Comparison of ENCODE assay signal across 8 cellular contexts in the genomic region with DNA sequence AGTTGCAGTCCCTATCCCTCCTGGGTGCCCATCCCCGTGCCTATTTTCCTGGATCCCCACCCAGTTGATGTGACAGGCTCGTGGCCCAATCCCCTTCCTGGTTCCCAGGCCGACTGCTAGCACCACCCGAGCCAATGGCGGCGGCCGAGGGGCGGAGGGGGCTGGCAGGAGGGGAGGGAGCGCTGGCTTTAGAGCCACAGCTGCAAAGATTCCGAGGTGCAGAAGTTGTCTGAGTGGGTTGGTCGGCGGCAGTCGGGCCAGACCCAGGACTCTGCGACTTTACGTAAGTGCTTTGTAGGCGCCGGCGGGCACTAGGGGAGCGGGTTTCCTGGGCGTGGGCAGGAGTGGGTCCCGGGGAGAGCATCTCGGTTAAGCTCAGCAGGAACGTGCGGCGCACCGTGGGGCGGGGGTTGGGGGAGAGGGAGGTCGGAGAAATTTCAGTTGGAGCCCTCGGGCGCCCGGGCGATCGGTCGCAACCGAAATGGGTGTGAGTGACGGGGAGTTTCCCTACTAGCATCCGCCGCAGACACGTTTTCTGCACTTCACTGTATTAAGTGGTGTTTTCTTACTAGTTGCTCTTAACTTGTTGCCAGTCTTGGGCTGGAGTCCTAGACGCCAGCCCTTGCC. TPM values are rescaled to one million over a fixed set of nuclear protein-coding genes. Genes with fewer than 3 reads are reported as not detected.
DNase-seq lines count a peak whose midpoint lies in the region; ATAC-seq and TF ChIP-seq lines count a peak whose summit lies in the region.

A gene with protein sequence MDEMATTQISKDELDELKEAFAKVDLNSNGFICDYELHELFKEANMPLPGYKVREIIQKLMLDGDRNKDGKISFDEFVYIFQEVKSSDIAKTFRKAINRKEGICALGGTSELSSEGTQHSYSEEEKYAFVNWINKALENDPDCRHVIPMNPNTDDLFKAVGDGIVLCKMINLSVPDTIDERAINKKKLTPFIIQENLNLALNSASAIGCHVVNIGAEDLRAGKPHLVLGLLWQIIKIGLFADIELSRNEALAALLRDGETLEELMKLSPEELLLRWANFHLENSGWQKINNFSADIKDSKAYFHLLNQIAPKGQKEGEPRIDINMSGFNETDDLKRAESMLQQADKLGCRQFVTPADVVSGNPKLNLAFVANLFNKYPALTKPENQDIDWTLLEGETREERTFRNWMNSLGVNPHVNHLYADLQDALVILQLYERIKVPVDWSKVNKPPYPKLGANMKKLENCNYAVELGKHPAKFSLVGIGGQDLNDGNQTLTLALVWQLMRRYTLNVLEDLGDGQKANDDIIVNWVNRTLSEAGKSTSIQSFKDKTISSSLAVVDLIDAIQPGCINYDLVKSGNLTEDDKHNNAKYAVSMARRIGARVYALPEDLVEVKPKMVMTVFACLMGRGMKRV (plus strand): TSS at position 197 of the 627 bp plus-strand sequence. CDS start 49,077 bp downstream, outside the sequence.

- TF ChIP-seq EP300 in gastroesophageal sphincter (IDR thresholded peaks at IDR 0.05), result no peak

- peak; percentile 54 to 65 for TF ChIP-seq POLR2A in gastroesophageal sphincter (IDR thresholded peaks at IDR 0.05)

- peak within 1 kb of the TSS; percentile 89 to 92 (median 90) for H3K27ac ChIP-seq in gastroesophageal sphincter

- H3K36me3 ChIP-seq in gastroesophageal sphincter, result no peaks in the 10 kb centered on the region

- no peaks in the 10 kb centered on the region for H3K9me3 ChIP-seq in gastroesophageal sphincter

- TF ChIP-seq CTCF in gastroesophageal sphincter (IDR thresholded peaks at IDR 0.05), result no peak

- H3K4me3 Mint-ChIP-seq in activated T-helper 17 cell treated with anti-CD3 and anti-CD28 coated beads, Interleukin-2, amount 50 U/mL, for 72 hours, result peak within 1 kb of the TSS; percentile 4
- H3K4me3 Mint-ChIP-seq in natural killer cell treated with Interleukin-12 subunit alpha and Interleukin-12 subunit beta and Interleukin-15 and Interleukin-18, amount 100 ng/mL, for 72 hours, result no peak within 1 kb of the TSS

- DNase-seq in DMS53 (lab: John Stamatoyannopoulos, UW) (peak; percentile 89), NCI-H128 (lab: John Stamatoyannopoulos, UW; ENCODE audit: unreplicated experiment) (peak; percentile 2), NOMO-1 treated with dmso at 0.1 percent for 144 hours (lab: John Stamatoyannopoulos, UW; ENCODE audit: unreplicated experiment) (no peak)
- DNase-seq in natural killer cell treated with Interleukin-12 subunit alpha and Interleukin-12 subunit beta and Interleukin-15 and Interleukin-18, amount 100 ng/mL, for 72 hours (ENCODE audit: low spot score), result peak; percentile 63

- peak within 1 kb of the TSS; percentile 66 to 99 for H3K4me3 ChIP-seq in gastroesophageal sphincter

- H3K9me3 Mint-ChIP-seq in activated T-helper 17 cell treated with anti-CD3 and anti-CD28 coated beads, Interleukin-2, amount 50 U/mL, for 72 hours, result no peaks in the 10 kb centered on the region
- no peaks in the 10 kb centered on the region for H3K9me3 Mint-ChIP-seq in natural killer cell treated with Interleukin-12 subunit alpha and Interleukin-12 subunit beta and Interleukin-15 and Interleukin-18, amount 100 ng/mL, for 72 hours

- peaks cover 0 to 22% (median 0%) of the 10 kb centered on the region in 3 donors for H3K4me1 ChIP-seq in gastroesophageal sphincter

- H3K36me3 Mint-ChIP-seq in activated T-helper 17 cell treated with anti-CD3 and anti-CD28 coated beads, Interleukin-2, amount 50 U/mL, for 72 hours (ENCODE audit: low read depth), result no peaks in the 10 kb centered on the region
- no peaks in the 10 kb centered on the region for H3K36me3 Mint-ChIP-seq in natural killer cell treated with Interleukin-12 subunit alpha and Interleukin-12 subunit beta and Interleukin-15 and Interleukin-18, amount 100 ng/mL, for 72 hours

- H3K27me3 ChIP-seq in gastroesophageal sphincter, result no peaks in the 10 kb centered on the region

- peaks cover 4% of the 10 kb centered on the region for H3K27me3 Mint-ChIP-seq in activated T-helper 17 cell treated with anti-CD3 and anti-CD28 coated beads, Interleukin-2, amount 50 U/mL, for 72 hours
- peaks cover 6 to 37% of the 10 kb centered on the region in 2 donors for H3K27me3 Mint-ChIP-seq in natural killer cell treated with Interleukin-12 subunit alpha and Interleukin-12 subunit beta and Interleukin-15 and Interleukin-18, amount 100 ng/mL, for 72 hours

- no peaks in the 10 kb centered on the region for H3K4me1 Mint-ChIP-seq in activated T-helper 17 cell treated with anti-CD3 and anti-CD28 coated beads, Interleukin-2, amount 50 U/mL, for 72 hours
- peaks cover 0 to 3% of the 10 kb centered on the region in 2 donors for H3K4me1 Mint-ChIP-seq in natural killer cell treated with Interleukin-12 subunit alpha and Interleukin-12 subunit beta and Interleukin-15 and Interleukin-18, amount 100 ng/mL, for 72 hours (ENCODE audit: low read depth in 2 of 2)

- ATAC-seq in GM21737 (IDR thresholded peaks at IDR 0.05; ENCODE audit: unreplicated experiment) (peak; percentile 58), gastroesophageal sphincter (peak; percentile 88), HG02840 (IDR thresholded peaks at IDR 0.05; ENCODE audit: low FRiP score, unreplicated experiment) (no peak)
- peak; percentile 28 for ATAC-seq in activated T-helper 17 cell treated with anti-CD3 and anti-CD28 coated beads, Interleukin-2, amount 50 U/mL, for 72 hours (replicated peaks)
- peak; percentile 38 to 76 for ATAC-seq in natural killer cell treated with Interleukin-12 subunit alpha and Interleukin-12 subunit beta and Interleukin-15 and Interleukin-18, amount 100 ng/mL, for 72 hours

- H3K27ac Mint-ChIP-seq in activated T-helper 17 cell treated with anti-CD3 and anti-CD28 coated beads, Interleukin-2, amount 50 U/mL, for 72 hours, result no peak within 1 kb of the TSS
- no peak within 1 kb of the TSS for H3K27ac Mint-ChIP-seq in natural killer cell treated with Interleukin-12 subunit alpha and Interleukin-12 subunit beta and Interleukin-15 and Interleukin-18, amount 100 ng/mL, for 72 hours

- WGBS in gastroesophageal sphincter (ENCODE audit: low coverage in 1 of 2), 2 donors, result 0% methylated on average over 1 of the region's 40 CpGs; no CpG with 5 or more reads in 1 of the 2 donors

RNA-seq across cellular contexts. Expression of the gene that starts here (rescaled TPM):
- total RNA-seq in activated T-helper 17 cell treated with anti-CD3 and anti-CD28 coated beads, Interleukin-2, amount 50 U/mL, for 72 hours, result under 1 TPM in 1 of 2 donors, not detected in 1; 0.65 TPM
- 100 to 1,000 TPM in 3 of 4 donors, 10 to 100 TPM in 1; 83.5 to 134 (median 114) TPM for total RNA-seq in gastroesophageal sphincter
- total RNA-seq in natural killer cell treated with Interleukin-12 subunit alpha and Interleukin-12 subunit beta and Interleukin-15 and Interleukin-18, amount 100 ng/mL, for 72 hours, result under 1 TPM; 0.61 to 0.74 TPM

Comparison
In these comparisons a context has a peak if more than half of its experiments do, and no peak if none do; other contexts are left out.
1. RNA of the gene that starts here (total RNA-seq): 83.5 to 134 TPM in gastroesophageal sphincter; 0.61 to 0.74 TPM in natural killer cell treated with Interleukin-12 subunit alpha and Interleukin-12 subunit beta and Interleukin-15 and Interleukin-18, amount 100 ng/mL, for 72 hours and 0.65 TPM in activated T-helper 17 cell treated with anti-CD3 and anti-CD28 coated beads, Interleukin-2, amount 50 U/mL, for 72 hours; every median in the first group is over 10 times any median in the second.
2. Peak in ATAC-seq in activated T-helper 17 cell treated with anti-CD3 and anti-CD28 coated beads, Interleukin-2, amount 50 U/mL, for 72 hours; RNA of the gene not detected or under 1 TPM.
3. Peak in DNase-seq and ATAC-seq in natural killer cell treated with Interleukin-12 subunit alpha and Interleukin-12 subunit beta and Interleukin-15 and Interleukin-18, amount 100 ng/mL, for 72 hours; RNA of the gene not detected or under 1 TPM.